Comparison of ENCODE assay signal across 24 cellular contexts in genomic region chr7:25694690-25695089, GRCh38.
DNase-seq lines count a peak whose midpoint lies in the region; FAIRE-seq and TF ChIP-seq lines count a peak whose summit lies in the region.
"Had no signal": no experiment of that assay in that cellular context is flagged by ENCODE, and none has a peak within 500 bp of the region (broad histone marks: within the 10 kb centered on the region; RNA-seq: fewer than 3 reads in every experiment).

No MANE protein-coding gene starts in this region.

- no peak overlapping the region for H3K4me3 Mint-ChIP-seq in chondrocyte (ENCODE audit: unreplicated experiment)
- H3K4me3 Mint-ChIP-seq: activated CD4-positive, alpha-beta memory T cell treated with anti-CD3 and anti-CD28 coated beads, Interleukin-2, amount 10 ng/mL, durations not matched to agents 7 days and 5 days; CD8-positive, alpha-beta memory T cell; stimulated activated naive B cell treated with anti-CD40 and anti-IgM and Interleukin-4, amounts not matched to agents 10 μg/mL and 1 μg/mL and 100 μg/mL, for 72 hours had no signal

- FAIRE-seq in G401.6 (lab: Jason Lieb, UNC), result peak; percentile 66

- TF ChIP-seq CTCF in chondrocyte (IDR thresholded peaks at IDR 0.05) (no peak), right atrium auricular region (IDR thresholded peaks at IDR 0.05) (no peak), parathyroid adenoma (IDR thresholded peaks at IDR 0.05) (no peak)

- H3K4me1 ChIP-seq in right atrium auricular region, result peaks cover 0 to 5% of the 10 kb centered on the region in 2 donors
- H3K4me1 ChIP-seq in parathyroid adenoma, result no peaks in the 10 kb centered on the region
- H3K4me1 ChIP-seq: body of pancreas had no signal

- no peak for DNase-seq in chondrocyte (ENCODE audit: low spot score)
- DNase-seq in right atrium auricular region (ENCODE audit: low spot score), result no peak
- DNase-seq in GM03348 (ENCODE audit: low spot score), result no peak
- DNase-seq in stimulated activated CD4-positive, alpha-beta T cell treated with anti-CD3 and anti-CD28 coated beads, Interleukin-2, amount 100 ng/mL, for 48 hours, result no peak
- no peak for DNase-seq in NCI-H446 treated with DMSO at 0.1 percent for 48 hours (lab: John Stamatoyannopoulos, UW)
- DNase-seq in epidermal melanocyte (ENCODE audit: insufficient read length, low spot score), result no peak
- DNase-seq: 8988T; activated CD4-positive, alpha-beta memory T cell treated with anti-CD3 and anti-CD28 coated beads, Interleukin-2, amount 10 ng/mL, durations not matched to agents 7 days and 5 days; activated effector memory CD4-positive, alpha-beta T cell treated with Interleukin-2 at 50 U/mL for 16 hours; AML-193; body of pancreas; CD8-positive, alpha-beta memory T cell; GDM1; head of caudate nucleus; mammary epithelial cell; MV-4-11; NCI-H1694; NCI-H748 treated with DMSO at 0.1 percent for 48 hours; stimulated activated CD4-positive, alpha-beta T cell treated with anti-CD3 and anti-CD28 coated beads, Interleukin-1b, Interleukin-23, amount 100 ng/mL, for 48 hours; stimulated activated naive B cell treated with anti-CD40 and anti-IgM and Interleukin-4, amounts not matched to agents 10 μg/mL and 1 μg/mL and 100 μg/mL, for 72 hours had no signal

- no peak overlapping the region for H3K9ac ChIP-seq in parathyroid adenoma
- H3K9ac ChIP-seq: KMS-11 had no signal

- H3K27ac ChIP-seq in right atrium auricular region (peak overlapping the region; percentile 43 to 58), parathyroid adenoma (peak overlapping the region; percentile 37)
- H3K27ac ChIP-seq: body of pancreas, coronary artery, KMS-11 had no signal

- H3K4me2 ChIP-seq in parathyroid adenoma (ENCODE audit: low read length), result no peak overlapping the region
- H3K4me2 ChIP-seq: KMS-11 had no signal

- no peaks in the 10 kb centered on the region for H3K9me3 ChIP-seq in right atrium auricular region
- H3K9me3 ChIP-seq in parathyroid adenoma (ENCODE audit: control insufficient read depth, low read length), result no peaks in the 10 kb centered on the region
- H3K9me3 ChIP-seq: body of pancreas had no signal

- H3K79me2 ChIP-seq in parathyroid adenoma, result no peaks in the 10 kb centered on the region

- peaks cover 4% of the 10 kb centered on the region for H3K9me3 Mint-ChIP-seq in chondrocyte (ENCODE audit: low read depth)
- H3K9me3 Mint-ChIP-seq: activated CD4-positive, alpha-beta memory T cell treated with anti-CD3 and anti-CD28 coated beads, Interleukin-2, amount 10 ng/mL, durations not matched to agents 7 days and 5 days; stimulated activated naive B cell treated with anti-CD40 and anti-IgM and Interleukin-4, amounts not matched to agents 10 μg/mL and 1 μg/mL and 100 μg/mL, for 72 hours had no signal

- H3K27me3 ChIP-seq in right atrium auricular region (peaks cover 0 to 5% of the 10 kb centered on the region in 2 donors), parathyroid adenoma (ENCODE audit: control insufficient read depth, insufficient read depth, low read length) (no peaks in the 10 kb centered on the region)
- H3K27me3 ChIP-seq: body of pancreas had no signal

- H3K27ac Mint-ChIP-seq in chondrocyte (ENCODE audit: unreplicated experiment), result peak overlapping the region; percentile 80
- H3K27ac Mint-ChIP-seq: activated CD4-positive, alpha-beta memory T cell treated with anti-CD3 and anti-CD28 coated beads, Interleukin-2, amount 10 ng/mL, durations not matched to agents 7 days and 5 days; CD8-positive, alpha-beta memory T cell; stimulated activated naive B cell treated with anti-CD40 and anti-IgM and Interleukin-4, amounts not matched to agents 10 μg/mL and 1 μg/mL and 100 μg/mL, for 72 hours had no signal

- H3K36me3 ChIP-seq in right atrium auricular region (no peaks in the 10 kb centered on the region), parathyroid adenoma (ENCODE audit: control insufficient read depth, insufficient read depth, low read length) (no peaks in the 10 kb centered on the region)

- peaks cover 1% of the 10 kb centered on the region for H3K36me3 Mint-ChIP-seq in chondrocyte (ENCODE audit: low read depth)
- H3K36me3 Mint-ChIP-seq: CD8-positive, alpha-beta memory T cell had no signal

- H3K27me3 Mint-ChIP-seq in chondrocyte (ENCODE audit: low read depth), result no peaks in the 10 kb centered on the region

- H3K4me3 ChIP-seq in right atrium auricular region (no peak overlapping the region), parathyroid adenoma (ENCODE audit: low read depth, low read length) (no peak overlapping the region)
- H3K4me3 ChIP-seq: body of pancreas, coronary artery had no signal

- peaks cover 66% of the 10 kb centered on the region for H3K4me1 Mint-ChIP-seq in chondrocyte (ENCODE audit: low read depth)
- H3K4me1 Mint-ChIP-seq: activated CD4-positive, alpha-beta memory T cell treated with anti-CD3 and anti-CD28 coated beads, Interleukin-2, amount 10 ng/mL, durations not matched to agents 7 days and 5 days; CD8-positive, alpha-beta memory T cell; stimulated activated naive B cell treated with anti-CD40 and anti-IgM and Interleukin-4, amounts not matched to agents 10 μg/mL and 1 μg/mL and 100 μg/mL, for 72 hours had no signal

- no peak overlapping the region for H2AFZ ChIP-seq in parathyroid adenoma
